Comparison of ENCODE assay signal across 27 cellular contexts in genomic region chr20:3595541-3595940, GRCh38.
DNase-seq lines count a peak whose midpoint lies in the region; ATAC-seq, FAIRE-seq and TF ChIP-seq lines count a peak whose summit lies in the region.
"Had no signal": no experiment of that assay in that cellular context is flagged by ENCODE, and none has a peak within 500 bp of the region (broad histone marks: within the 10 kb centered on the region; RNA-seq: fewer than 3 reads in every experiment).

No MANE protein-coding gene starts in this region.

- CTCF ChIA-PET in A549 (lab: Yijun Ruan, JAX): interaction anchor here (0.7 to 1.1 kb wide), 4 partner anchors 17 to 476 kb away, joined by 3 to 4 read pairs (median 3); no protein-coding TSS in a partner anchor
- CTCF ChIA-PET in WTC11 (lab: Charles Lee): no interaction called here

- peak overlapping the region in 1 of 2 experiments; percentile 15; a peak in 2 of 6 replicates for H3K27ac ChIP-seq in A549
- H3K27ac ChIP-seq: neural progenitor cell, PC-9, SJSA1, tibial nerve had no signal

- peak overlapping the region; percentile 41; the same call in 1 of the 2 replicates for H3K27ac Mint-ChIP-seq in WTC11
- H3K27ac Mint-ChIP-seq: activated CD4-positive, alpha-beta T cell treated with anti-CD3 and anti-CD28 coated beads, Interleukin-2, amount 10 ng/mL, durations not matched to agents 7 days and 5 days; CD4-positive, alpha-beta T cell; immature natural killer cell; neural progenitor cell; progenitor cell of endocrine pancreas; stimulated activated memory B cell treated with anti-CD40 and anti-IgM and Interleukin-4, amounts not matched to agents 10 μg/mL and 1 μg/mL and 100 μg/mL, for 72 hours had no signal

- no peak for TF ChIP-seq EP300 in A549 (IDR thresholded peaks at IDR 0.05)

- H3K27me3 Mint-ChIP-seq in WTC11 (ENCODE audit: low read depth): no peaks in the 10 kb centered on the region
- H3K27me3 Mint-ChIP-seq: activated CD4-positive, alpha-beta T cell treated with anti-CD3 and anti-CD28 coated beads, Interleukin-2, amount 10 ng/mL, durations not matched to agents 7 days and 5 days; CD4-positive, alpha-beta T cell; progenitor cell of endocrine pancreas; stimulated activated memory B cell treated with anti-CD40 and anti-IgM and Interleukin-4, amounts not matched to agents 10 μg/mL and 1 μg/mL and 100 μg/mL, for 72 hours had no signal

- H3K9me3 Mint-ChIP-seq in WTC11: no peaks in the 10 kb centered on the region
- H3K9me3 Mint-ChIP-seq: activated CD4-positive, alpha-beta T cell treated with anti-CD3 and anti-CD28 coated beads, Interleukin-2, amount 10 ng/mL, durations not matched to agents 7 days and 5 days; CD4-positive, alpha-beta T cell; immature natural killer cell; neural progenitor cell; stimulated activated memory B cell treated with anti-CD40 and anti-IgM and Interleukin-4, amounts not matched to agents 10 μg/mL and 1 μg/mL and 100 μg/mL, for 72 hours had no signal

- H3K4me1 Mint-ChIP-seq in WTC11: no peaks in the 10 kb centered on the region
- H3K4me1 Mint-ChIP-seq: activated CD4-positive, alpha-beta T cell treated with anti-CD3 and anti-CD28 coated beads, Interleukin-2, amount 10 ng/mL, durations not matched to agents 7 days and 5 days; immature natural killer cell; neural progenitor cell; stimulated activated memory B cell treated with anti-CD40 and anti-IgM and Interleukin-4, amounts not matched to agents 10 μg/mL and 1 μg/mL and 100 μg/mL, for 72 hours had no signal

- H3K4me3 ChIP-seq in A549: no peak overlapping the region
- H3K4me3 ChIP-seq: HAP-1, mucosa of descending colon, neural progenitor cell, PC-9, SJSA1, tibial nerve had no signal

- TF ChIP-seq CTCF in A549 (IDR thresholded peaks at IDR 0.05) (no peak), WTC11 (IDR thresholded peaks at IDR 0.05) (no peak)

- POLR2A ChIA-PET in A549 (lab: Yijun Ruan, JAX): no interaction called here
- POLR2A ChIA-PET in WTC11 (lab: Charles Lee): no interaction called here

- H3K36me3 Mint-ChIP-seq in WTC11: no peaks in the 10 kb centered on the region

- ATAC-seq in A549 (no peak), WTC11 (no peak)
- ATAC-seq: HepG2; mucosa of descending colon; stimulated activated memory B cell treated with anti-CD40 and anti-IgM and Interleukin-4, amounts not matched to agents 10 μg/mL and 1 μg/mL and 100 μg/mL, for 72 hours had no signal

- H3K9me3 ChIP-seq in A549: no peaks in the 10 kb centered on the region
- H3K9me3 ChIP-seq: HAP-1, mucosa of descending colon, SJSA1, tibial nerve had no signal

- no peak for DNase-seq in A549 (ENCODE audit: low read depth in 1 of 2, low spot score in 1 of 2)
- peak; percentile 94 for DNase-seq in DMS53 (lab: John Stamatoyannopoulos, UW)
- peak; percentile 86 for DNase-seq in NCI-H187 treated with DMSO at 0.1 percent for 48 hours (lab: John Stamatoyannopoulos, UW)
- no peak for DNase-seq in WTC11 (ENCODE audit: low spot score)
- DNase-seq in CD1c-positive myeloid dendritic cell (ENCODE audit: extremely low spot score): no peak
- DNase-seq in kidney glomerular epithelial cell (lab: John Stamatoyannopoulos, UW): no peak
- DNase-seq in foreskin melanocyte: no peak
- DNase-seq in ureter (ENCODE audit: low spot score): no peak
- DNase-seq: activated CD4-positive, alpha-beta T cell treated with anti-CD3 and anti-CD28 coated beads, Interleukin-2, amount 10 ng/mL, durations not matched to agents 7 days and 5 days; activated CD8-positive, alpha-beta memory T cell treated with anti-CD3 and anti-CD28 coated beads, Interleukin-2, amount 50 U/mL, for 4 hours; activated gamma-delta T cell treated with Interleukin-2 at 50 U/mL for 16 hours; anterior cingulate cortex; CD4-positive, alpha-beta T cell; central memory CD4-positive, alpha-beta T cell; immature natural killer cell; mucosa of descending colon; NCI-H1436 treated with DMSO at 0.1 percent for 48 hours; NCI-H526; PC-9 had no signal

- peak; percentile 84 for FAIRE-seq in A549 (lab: Jason Lieb, UNC)
- FAIRE-seq: endothelial cell of umbilical vein had no signal

- TF ChIP-seq POLR2A in A549 (IDR thresholded peaks at IDR 0.05; ENCODE audit: low read length): no peak

- no peak overlapping the region for H3K4me2 ChIP-seq in A549
- H3K4me2 ChIP-seq: neural progenitor cell, PC-9 had no signal

- no peaks in the 10 kb centered on the region for H3K4me1 ChIP-seq in A549
- H3K4me1 ChIP-seq: HAP-1, neural progenitor cell, SJSA1, tibial nerve had no signal

- no peak for TF ChIP-seq RAD21 in A549 (conservative IDR thresholded peaks at IDR 0.05 in 1 of 2, IDR thresholded peaks at IDR 0.05 in 1 of 2)

- H3K4me3 Mint-ChIP-seq in WTC11: no peak overlapping the region
- H3K4me3 Mint-ChIP-seq: activated CD4-positive, alpha-beta T cell treated with anti-CD3 and anti-CD28 coated beads, Interleukin-2, amount 10 ng/mL, durations not matched to agents 7 days and 5 days; CD4-positive, alpha-beta T cell; immature natural killer cell; neural progenitor cell; stimulated activated memory B cell treated with anti-CD40 and anti-IgM and Interleukin-4, amounts not matched to agents 10 μg/mL and 1 μg/mL and 100 μg/mL, for 72 hours had no signal

- 80% methylated on average over 4 of the region's 4 CpGs for WGBS in A549 (ENCODE audit: missing lambda C conversion rate)

TF ChIP-seq in A549, 52 proteins besides CTCF, POLR2A, EP300 and RAD21:
- TF ChIP-seq ESRRA (IDR thresholded peaks at IDR 0.05; ENCODE audit: borderline replicate concordance, low read length): no peak
- TF ChIP-seq TFCP2L1 (CRISPR knock-in tag; IDR thresholded peaks at IDR 0.05): no peak
- TF ChIP-seq ZC3H11A (IDR thresholded peaks at IDR 0.05): no peak
- no peak for TF ChIP-seq KDM5A (IDR thresholded peaks at IDR 0.05)
- TF ChIP-seq GATA3 (IDR thresholded peaks at IDR 0.05; ENCODE audit: borderline replicate concordance): no peak
- no peak for TF ChIP-seq ZNF302 (CRISPR knock-in tag; IDR thresholded peaks at IDR 0.05)
- no peak for TF ChIP-seq CHD4 (IDR thresholded peaks at IDR 0.05; ENCODE audit: borderline replicate concordance)

TF ChIP-seq in WTC11, 78 proteins besides CTCF, POLR2A, EP300 and RAD21:
- TF ChIP-seq CDX4 (CRISPR knock-in tag; IDR thresholded peaks at IDR 0.05; ENCODE audit: borderline replicate concordance) (no peak), MAX (CRISPR knock-in tag; IDR thresholded peaks at IDR 0.05) (peak; percentile 80; the same call in 1 of the 2 replicates), GABPB1 (CRISPR knock-in tag; IDR thresholded peaks at IDR 0.05) (0 out of 2 replicates have a peak, but pooled peaks have one; percentile 43)

Comparison
In these comparisons a context has a peak if more than half of its experiments do, and no peak if none do; other contexts are left out.
1. DNase-seq: peak in DMS53 (single experiment) and NCI-H187 treated with DMSO at 0.1 percent for 48 hours (single experiment); none in A549 (0 of 2), WTC11 (single experiment), CD1c-positive myeloid dendritic cell (single experiment), kidney glomerular epithelial cell (single experiment), foreskin melanocyte (single experiment) and ureter (single experiment).
2. Of the 8 proteins assayed by ChIP-seq in both WTC11 and A549: peak only in WTC11: MAX; only in A549: none; in both: none; in neither: 7.